In genomic region chr2:24214880-24215279, GRCh38 we compare ENCODE assay signal across 15 cellular contexts. TPM values are rescaled to one million over a fixed set of nuclear protein-coding genes. Genes with fewer than 3 reads are reported as not detected.
DNase-seq lines count a peak whose midpoint lies in the region; ATAC-seq lines count a peak whose summit lies in the region.
"Had no signal": no experiment of that assay in that cellular context is flagged by ENCODE, and none has a peak within 500 bp of the region (broad histone marks: within the 10 kb centered on the region; RNA-seq: fewer than 3 reads in every experiment).

No MANE protein-coding gene starts in this region.

- H3K4me3 Mint-ChIP-seq in activated naive CD4-positive, alpha-beta T cell treated with anti-CD3 and anti-CD28 coated beads for 36 hours = no peak overlapping the region
- H3K4me3 Mint-ChIP-seq in stimulated activated memory B cell treated with anti-CD40 and anti-IgM and Interleukin-4, amounts not matched to agents 10 μg/mL and 1 μg/mL and 100 μg/mL, for 72 hours = no peak overlapping the region
- H3K4me3 Mint-ChIP-seq: mesothelial cell of epicardium; stimulated activated naive CD8-positive, alpha-beta T cell treated with anti-CD3 and anti-CD28 coated beads, Interleukin-15, amount 100 ng/mL, for 72 hours had no signal

- DNase-seq in activated naive CD4-positive, alpha-beta T cell treated with anti-CD3 and anti-CD28 coated beads for 36 hours = peak; percentile 48
- DNase-seq in activated naive CD4-positive, alpha-beta T cell (lab: John Stamatoyannopoulos, UW) = no peak
- DNase-seq in left ventricle myocardium superior (no peak), HCEC 1CT (no peak)
- DNase-seq: NCI-H524 treated with DMSO at 0.1 percent for 48 hours; stimulated activated naive CD8-positive, alpha-beta T cell treated with anti-CD3 and anti-CD28 coated beads, Interleukin-15, amount 100 ng/mL, for 72 hours had no signal

- peaks cover 4% of the 10 kb centered on the region for H3K4me1 Mint-ChIP-seq in activated naive CD4-positive, alpha-beta T cell treated with anti-CD3 and anti-CD28 coated beads for 36 hours (ENCODE audit: low read depth)
- H3K4me1 Mint-ChIP-seq in stimulated activated memory B cell treated with anti-CD40 and anti-IgM and Interleukin-4, amounts not matched to agents 10 μg/mL and 1 μg/mL and 100 μg/mL, for 72 hours = peaks cover 6% of the 10 kb centered on the region
- H3K4me1 Mint-ChIP-seq: stimulated activated naive CD8-positive, alpha-beta T cell treated with anti-CD3 and anti-CD28 coated beads, Interleukin-15, amount 100 ng/mL, for 72 hours had no signal

- H3K27ac Mint-ChIP-seq in activated naive CD4-positive, alpha-beta T cell treated with anti-CD3 and anti-CD28 coated beads for 36 hours = no peak overlapping the region
- peak overlapping the region; percentile 33 for H3K27ac Mint-ChIP-seq in stimulated activated memory B cell treated with anti-CD40 and anti-IgM and Interleukin-4, amounts not matched to agents 10 μg/mL and 1 μg/mL and 100 μg/mL, for 72 hours
- H3K27ac Mint-ChIP-seq: activated T-helper 2 cell treated with anti-CD3 and anti-CD28 coated beads, Interferon-gamma antibody, Interleukin-2, Interleukin-4, amounts not matched to agents 10 μg/mL and 5 μg/mL and 100 μg/mL, durations not matched to agents 14 hours and 24 hours and 36 hours; mesothelial cell of epicardium had no signal

- peaks cover 22% of the 10 kb centered on the region for H3K36me3 Mint-ChIP-seq in activated naive CD4-positive, alpha-beta T cell treated with anti-CD3 and anti-CD28 coated beads for 36 hours (ENCODE audit: low read depth)
- H3K36me3 Mint-ChIP-seq in stimulated activated memory B cell treated with anti-CD40 and anti-IgM and Interleukin-4, amounts not matched to agents 10 μg/mL and 1 μg/mL and 100 μg/mL, for 72 hours = peaks cover 73% of the 10 kb centered on the region

- CTCF ChIA-PET in activated naive CD4-positive, alpha-beta T cell treated with anti-CD3 and anti-CD28 coated beads for 36 hours (lab: Charles Lee) = interaction anchor here (1.5 kb wide), 1 partner anchor 10 kb away, joined by 3 read pairs; no protein-coding TSS in a partner anchor

- no peaks in the 10 kb centered on the region for H3K27me3 Mint-ChIP-seq in activated naive CD4-positive, alpha-beta T cell treated with anti-CD3 and anti-CD28 coated beads for 36 hours (ENCODE audit: low read depth)
- no peaks in the 10 kb centered on the region for H3K27me3 Mint-ChIP-seq in stimulated activated memory B cell treated with anti-CD40 and anti-IgM and Interleukin-4, amounts not matched to agents 10 μg/mL and 1 μg/mL and 100 μg/mL, for 72 hours
- H3K27me3 Mint-ChIP-seq: stimulated activated naive CD8-positive, alpha-beta T cell treated with anti-CD3 and anti-CD28 coated beads, Interleukin-15, amount 100 ng/mL, for 72 hours had no signal

- no peaks in the 10 kb centered on the region for H3K9me3 Mint-ChIP-seq in activated naive CD4-positive, alpha-beta T cell treated with anti-CD3 and anti-CD28 coated beads for 36 hours
- no peaks in the 10 kb centered on the region for H3K9me3 Mint-ChIP-seq in stimulated activated memory B cell treated with anti-CD40 and anti-IgM and Interleukin-4, amounts not matched to agents 10 μg/mL and 1 μg/mL and 100 μg/mL, for 72 hours
- H3K9me3 Mint-ChIP-seq: activated T-helper 2 cell treated with anti-CD3 and anti-CD28 coated beads, Interferon-gamma antibody, Interleukin-2, Interleukin-4, amounts not matched to agents 10 μg/mL and 5 μg/mL and 100 μg/mL, durations not matched to agents 14 hours and 24 hours and 36 hours; mesothelial cell of epicardium; stimulated activated naive CD8-positive, alpha-beta T cell treated with anti-CD3 and anti-CD28 coated beads, Interleukin-15, amount 100 ng/mL, for 72 hours had no signal

- intact Hi-C loops in activated naive CD4-positive, alpha-beta T cell treated with anti-CD3 and anti-CD28 coated beads for 36 hours (cut with micrococcal nuclease) = no loop called here
- intact Hi-C loops in left ventricle myocardium superior (cut with micrococcal nuclease) = no loop called here

- peak; percentile 98 for ATAC-seq in GM21619 (IDR thresholded peaks at IDR 0.05; ENCODE audit: unreplicated experiment)
- peak; percentile 76 for ATAC-seq in HG03196 (IDR thresholded peaks at IDR 0.05; ENCODE audit: unreplicated experiment)
- peak; percentile 76 for ATAC-seq in stimulated activated memory B cell treated with anti-CD40 and anti-IgM and Interleukin-4, amounts not matched to agents 10 μg/mL and 1 μg/mL and 100 μg/mL, for 72 hours
- ATAC-seq in left ventricle myocardium superior = no peak
- no peak for ATAC-seq in esophagus mucosa
- ATAC-seq: stimulated activated naive CD8-positive, alpha-beta T cell treated with anti-CD3 and anti-CD28 coated beads, Interleukin-15, amount 100 ng/mL, for 72 hours had no signal

RNA-seq across cellular contexts. Expression of gene FAM228A, which starts 40.0 kb away (rescaled TPM):
- total RNA-seq in activated naive CD4-positive, alpha-beta T cell treated with anti-CD3 and anti-CD28 coated beads for 36 hours = under 1 TPM in 1 of 2 experiments, not detected in 1; 0.26 TPM
- total RNA-seq in left ventricle myocardium superior = 0.15 TPM
- not detected for total RNA-seq in esophagus mucosa
- total RNA-seq: activated T-helper 2 cell treated with anti-CD3 and anti-CD28 coated beads, Interferon-gamma antibody, Interleukin-2, Interleukin-4, amounts not matched to agents 10 μg/mL and 5 μg/mL and 100 μg/mL, durations not matched to agents 14 hours and 24 hours and 36 hours; glomerular endothelial cell; LHCN-M2; T-helper 1 cell treated with Interleukin-12 subunit alpha and Interleukin-12 subunit beta and Interleukin-4 antibody, amounts not matched to agents 30 ng/mL and 1 ng/mL, for 36 hours had no signal

Comparison
In these comparisons a context has a peak if more than half of its experiments do, and no peak if none do; other contexts are left out.
1. ATAC-seq: peak in GM21619 (single experiment), HG03196 (single experiment) and stimulated activated memory B cell treated with anti-CD40 and anti-IgM and Interleukin-4, amounts not matched to agents 10 μg/mL and 1 μg/mL and 100 μg/mL, for 72 hours (single experiment); none in left ventricle myocardium superior (single experiment) and esophagus mucosa (single experiment).